8 cellular contexts compared by ENCODE assay signal in the genomic region with DNA sequence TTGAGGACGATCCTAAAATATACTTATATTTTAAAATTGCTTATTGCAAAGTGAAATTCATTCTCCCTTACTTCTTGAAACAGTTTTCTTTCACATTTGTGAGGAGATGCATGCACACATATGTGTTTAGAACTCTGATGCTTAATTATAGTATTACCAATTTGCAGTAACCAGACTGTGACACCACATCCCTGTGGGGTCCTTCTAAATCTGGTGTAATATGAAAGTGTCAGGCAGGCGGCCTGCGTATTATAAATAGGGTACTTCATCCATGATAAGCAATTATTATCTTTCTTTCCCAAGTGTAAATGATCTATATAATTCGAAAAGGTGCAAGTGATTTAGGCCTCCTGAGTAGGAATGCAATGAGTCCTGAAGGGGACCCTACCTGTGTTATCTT. TPM values are rescaled to one million over a fixed set of nuclear protein-coding genes. Genes with fewer than 3 reads are reported as not detected.
DNase-seq lines count a peak whose midpoint lies in the region; ATAC-seq and TF ChIP-seq lines count a peak whose summit lies in the region.

No MANE protein-coding gene starts in this region.

- 34 to 49% methylated on average over 4 of the region's 4 CpGs for WGBS in tibial nerve, 2 donors

- H3K4me1 ChIP-seq in tibial nerve = peaks cover 0 to 23% (median 15%) of the 10 kb centered on the region in 4 donors

- ATAC-seq in esophagus mucosa = no peak

- H3K4me3 Mint-ChIP-seq in activated naive CD4-positive, alpha-beta T cell treated with anti-CD3 and anti-CD28 coated beads for 36 hours = peak overlapping the region; percentile 97
- H3K4me3 Mint-ChIP-seq in activated naive CD8-positive, alpha-beta T cell = peak overlapping the region; percentile 100

- POLR2A ChIA-PET in HEK293T (lab: Yijun Ruan, JAX) = interaction anchor here (1.6 kb wide), 2 partner anchors 11 to 14 kb away, joined by 4 to 6 read pairs; no protein-coding TSS in a partner anchor

- CTCF ChIA-PET in activated naive CD4-positive, alpha-beta T cell treated with anti-CD3 and anti-CD28 coated beads for 36 hours (lab: Charles Lee) = no interaction called here
- CTCF ChIA-PET in HEK293T (lab: Yijun Ruan, JAX) = interaction anchor here (0.7 kb wide), 1 partner anchor 197 kb away, joined by 4 read pairs; no protein-coding TSS in a partner anchor

- TF ChIP-seq EP300 in tibial nerve (IDR thresholded peaks at IDR 0.05) = no peak

- no peaks in the 10 kb centered on the region for H3K9me3 Mint-ChIP-seq in activated naive CD4-positive, alpha-beta T cell treated with anti-CD3 and anti-CD28 coated beads for 36 hours
- no peaks in the 10 kb centered on the region for H3K9me3 Mint-ChIP-seq in activated naive CD8-positive, alpha-beta T cell (ENCODE audit: low read depth)

- no peak for DNase-seq in activated naive CD4-positive, alpha-beta T cell treated with anti-CD3 and anti-CD28 coated beads for 36 hours
- DNase-seq in activated naive CD4-positive, alpha-beta T cell treated with Interleukin-2 at 50 U/mL for 16 hours = no peak
- DNase-seq in kidney epithelial cell (ENCODE audit: low read depth) (no peak), tibial nerve (ENCODE audit: low spot score in 2 of 2) (no peak), GM19240 (ENCODE audit: insufficient read length, low spot score) (no peak), HEK293T (ENCODE audit: extremely low spot score) (no peak)

- peak overlapping the region; percentile 95 for H3K27ac Mint-ChIP-seq in activated naive CD4-positive, alpha-beta T cell treated with anti-CD3 and anti-CD28 coated beads for 36 hours
- H3K27ac Mint-ChIP-seq in activated naive CD8-positive, alpha-beta T cell = peak overlapping the region; percentile 23

- H3K27ac ChIP-seq in tibial nerve = peak overlapping the region; percentile 69 to 93 (median 86)

- no peaks in the 10 kb centered on the region for H3K9me3 ChIP-seq in tibial nerve

- no peak for TF ChIP-seq CTCF in kidney epithelial cell (IDR thresholded peaks at IDR 0.05; ENCODE audit: insufficient read depth, low read length, poor library complexity, severe bottlenecking)
- TF ChIP-seq CTCF in tibial nerve (IDR thresholded peaks at IDR 0.05) = no peak

- peaks cover 24% of the 10 kb centered on the region for H3K4me1 Mint-ChIP-seq in activated naive CD4-positive, alpha-beta T cell treated with anti-CD3 and anti-CD28 coated beads for 36 hours (ENCODE audit: low read depth)
- peaks cover 32% of the 10 kb centered on the region for H3K4me1 Mint-ChIP-seq in activated naive CD8-positive, alpha-beta T cell (ENCODE audit: low read depth)

- H3K36me3 Mint-ChIP-seq in activated naive CD4-positive, alpha-beta T cell treated with anti-CD3 and anti-CD28 coated beads for 36 hours (ENCODE audit: low read depth) = no peaks in the 10 kb centered on the region
- no peaks in the 10 kb centered on the region for H3K36me3 Mint-ChIP-seq in activated naive CD8-positive, alpha-beta T cell

- no peaks in the 10 kb centered on the region for H3K27me3 ChIP-seq in kidney epithelial cell (ENCODE audit: control insufficient read depth, insufficient read depth, low read length)
- H3K27me3 ChIP-seq in tibial nerve = no peaks in the 10 kb centered on the region

- H3K27me3 Mint-ChIP-seq in activated naive CD4-positive, alpha-beta T cell treated with anti-CD3 and anti-CD28 coated beads for 36 hours (ENCODE audit: low read depth) = no peaks in the 10 kb centered on the region
- no peaks in the 10 kb centered on the region for H3K27me3 Mint-ChIP-seq in activated naive CD8-positive, alpha-beta T cell

- intact Hi-C loops in activated naive CD4-positive, alpha-beta T cell treated with anti-CD3 and anti-CD28 coated beads for 36 hours (cut with micrococcal nuclease) = loop anchor here (5.0 to 10.0 kb wide), 2 partner anchors 1779 to 1898 kb away; a partner anchor contains a TSS

- H3K36me3 ChIP-seq in kidney epithelial cell (ENCODE audit: control insufficient read depth, insufficient read depth, low read length) (no peaks in the 10 kb centered on the region), tibial nerve (peaks cover 0 to 18% (median 0%) of the 10 kb centered on the region in 3 donors)

- TF ChIP-seq POLR2A in tibial nerve (IDR thresholded peaks at IDR 0.05) = no peak

- peak overlapping the region; percentile 79 for H3K4me3 ChIP-seq in kidney epithelial cell (ENCODE audit: low read depth, low read length)
- peak overlapping the region; percentile 44 to 82 (median 54) for H3K4me3 ChIP-seq in tibial nerve

TF ChIP-seq in HEK293T, 16 proteins besides CTCF, POLR2A, EP300 and RAD21:
- TF ChIP-seq ARNT (IDR thresholded peaks at IDR 0.05) (no peak), TARDBP (IDR thresholded peaks at IDR 0.05) (no peak), BHLHE40 (IDR thresholded peaks at IDR 0.05; ENCODE audit: borderline replicate concordance) (no peak), LEF1 (IDR thresholded peaks at IDR 0.05; ENCODE audit: borderline replicate concordance) (no peak), SUZ12 (IDR thresholded peaks at IDR 0.05) (no peak), CTBP1 (IDR thresholded peaks at IDR 0.05; ENCODE audit: borderline replicate concordance) (no peak), L3MBTL2 (conservative IDR thresholded peaks at IDR 0.05) (no peak), ELF4 (IDR thresholded peaks at IDR 0.05) (no peak), SP1 (IDR thresholded peaks at IDR 0.05) (no peak), FOXA1 (IDR thresholded peaks at IDR 0.05) (no peak), NFRKB (IDR thresholded peaks at IDR 0.05) (no peak), FOXK2 (IDR thresholded peaks at IDR 0.05) (no peak)

RNA-seq across cellular contexts. Expression of a gene that starts 0.8 kb away (rescaled TPM):
- 1 to 10 TPM; 6.3 to 6.4 TPM for total RNA-seq in activated naive CD4-positive, alpha-beta T cell treated with anti-CD3 and anti-CD28 coated beads for 36 hours
- 3.8 and 5.8 TPM in 2 replicates for total RNA-seq in kidney epithelial cell
- total RNA-seq in tibial nerve = 10 to 100 TPM in 2 of 4 donors, 1 to 10 TPM in 2; 8.2 to 12.2 (median 10.2) TPM
- 3.0 TPM for total RNA-seq in esophagus mucosa

RNA-seq across cellular contexts. Expression of a gene that starts 1.1 kb away (rescaled TPM):
- 10 to 100 TPM; 59.1 to 59.7 TPM for total RNA-seq in activated naive CD4-positive, alpha-beta T cell treated with anti-CD3 and anti-CD28 coated beads for 36 hours
- total RNA-seq in kidney epithelial cell = 9.2 and 12.4 TPM in 2 replicates
- total RNA-seq in tibial nerve = 10 to 100 TPM; 11.5 to 38.0 (median 18.7) TPM
- 18.9 TPM for total RNA-seq in esophagus mucosa
